ENCODE assay signal across 8 cellular contexts in the genomic region with DNA sequence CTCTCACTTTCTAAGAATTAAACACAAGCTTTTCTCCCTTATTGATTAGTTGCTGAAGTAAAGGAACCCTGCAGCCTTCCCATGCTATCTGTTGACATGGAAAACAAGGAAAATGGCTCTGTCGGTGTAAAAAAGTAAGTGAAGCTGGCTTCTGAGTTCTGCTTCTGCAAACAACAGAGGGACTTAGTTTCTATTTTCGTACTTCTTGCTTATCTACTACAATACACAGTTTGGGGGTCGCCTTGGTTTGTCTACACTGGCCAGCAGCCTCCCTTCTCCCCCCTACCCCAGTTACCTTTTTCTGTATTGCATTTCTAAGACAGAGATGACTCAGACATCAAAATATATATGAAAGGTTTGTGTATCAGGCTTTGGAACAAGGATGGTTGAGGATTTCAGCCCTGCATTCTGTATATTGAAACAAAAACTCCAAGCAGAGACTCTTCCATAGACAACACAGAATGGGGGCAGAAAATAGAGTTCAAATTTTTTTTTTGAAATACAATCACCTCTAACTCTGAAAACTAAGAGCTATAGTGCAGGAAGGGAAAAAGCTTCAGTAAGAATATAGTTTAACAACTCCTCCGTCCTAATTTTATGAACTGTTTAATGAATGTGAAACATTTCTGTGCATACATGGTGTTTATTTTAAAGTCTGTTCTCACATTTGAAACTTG. TPM values are rescaled to one million over a fixed set of nuclear protein-coding genes. Genes with fewer than 3 reads are reported as not detected.
DNase-seq lines count a peak whose midpoint lies in the region; ATAC-seq, FAIRE-seq and TF ChIP-seq lines count a peak whose summit lies in the region.

No MANE protein-coding gene starts in this region.

- H3K36me3 ChIP-seq in CD8-positive, alpha-beta T cell (ENCODE audit: insufficient read depth, low read length) = no peaks in the 10 kb centered on the region
- no peaks in the 10 kb centered on the region for H3K36me3 ChIP-seq in GM12878 (ENCODE audit: control insufficient read depth in 2 of 2, insufficient read depth in 2 of 2, low read length in 1 of 2)
- H3K36me3 ChIP-seq in muscle layer of colon (ENCODE audit: insufficient read depth, low read length) = no peaks in the 10 kb centered on the region

- FAIRE-seq in GM12878 (lab: Jason Lieb, UNC) = no peak

- H4K20me1 ChIP-seq in GM12878 (ENCODE audit: control insufficient read depth, insufficient read depth) = no peaks in the 10 kb centered on the region

- intact Hi-C loops in CD8-positive, alpha-beta T cell (cut with DNase I, micrococcal nuclease) = loop anchor here (5.0 to 10.0 kb wide), 6 partner anchors 86 to 974 kb away; a partner anchor contains a TSS
- intact Hi-C loops in GM12878 (cut with micrococcal nuclease; ENCODE audit: unreplicated experiment) = loop anchor here (5.0 kb wide), 1 partner anchor 129 kb away; no protein-coding TSS in a partner anchor

- peak overlapping the region; percentile 82 for H3K4me2 ChIP-seq in GM12878 (ENCODE audit: control insufficient read depth, insufficient read depth)

- peak overlapping the region; percentile 78 for H3K4me3 Mint-ChIP-seq in CD8-positive, alpha-beta T cell

- peaks cover 14% of the 10 kb centered on the region for H3K4me1 ChIP-seq in CD8-positive, alpha-beta T cell (ENCODE audit: insufficient read depth, low read length)
- H3K4me1 ChIP-seq in GM12878 (ENCODE audit: control insufficient read depth, insufficient read depth, low read length) (peaks cover 10% of the 10 kb centered on the region; the same call in 1 of the 2 replicates), muscle layer of colon (ENCODE audit: insufficient read depth, low read length) (peaks cover 23% of the 10 kb centered on the region)

- RAD21 ChIA-PET in GM12878 (lab: Charles Lee; ENCODE audit: unreplicated experiment) = interaction anchor here (0.7 kb wide), 1 partner anchor 129 kb away, joined by 3 read pairs; no protein-coding TSS in a partner anchor

- H3K27ac Mint-ChIP-seq in CD8-positive, alpha-beta T cell = peak overlapping the region; percentile 86

- WGBS in GM12878 (ENCODE audit: insufficient coverage, insufficient replicate concordance, low lambda C conversion rate, missing lambda C conversion rate) = 10% methylated on average over 4 of the region's 4 CpGs

- CTCF ChIA-PET in CD8-positive, alpha-beta T cell (lab: Charles Lee) = interaction anchor here (0.8 to 1.2 kb wide), 4 partner anchors 15 to 641 kb away, joined by 3 to 4 read pairs (median 3); a partner anchor contains a TSS
- CTCF ChIA-PET in GM12878 (lab: Yijun Ruan, JAX) = interaction anchor here (0.8 kb wide), 1 partner anchor 247 kb away, joined by 7 read pairs; no protein-coding TSS in a partner anchor

- no peak for TF ChIP-seq EP300 in GM12878 (IDR thresholded peaks at IDR 0.05; ENCODE audit: borderline replicate concordance in 1 of 2, control insufficient read depth in 1 of 2, low read depth in 2 of 2, low read length in 2 of 2)

- peaks cover 6% of the 10 kb centered on the region for H3K36me3 Mint-ChIP-seq in CD8-positive, alpha-beta T cell

- H3K9ac ChIP-seq in GM12878 (ENCODE audit: control insufficient read depth, insufficient read depth, low read length) (peak overlapping the region; percentile 30), muscle layer of colon (ENCODE audit: low read length) (peak overlapping the region; percentile 55)

- peak overlapping the region; percentile 82 for H2AFZ ChIP-seq in GM12878 (ENCODE audit: control insufficient read depth, low read depth, low read length)

- BruUV-seq in GM12878 (replicated peaks; lab: Mats Ljungman, UMichigan) = no TSS peak

- no peak for ATAC-seq in CD8-positive, alpha-beta T cell
- ATAC-seq in GM12878 (no peak), HG02938 (IDR thresholded peaks at IDR 0.05; ENCODE audit: unreplicated experiment) (no peak), GM18520 (IDR thresholded peaks at IDR 0.05; ENCODE audit: unreplicated experiment) (no peak)

- SMC1A ChIA-PET in GM12878 (lab: Charles Lee; ENCODE audit: uncharacterized antibody, unreplicated experiment) = interaction anchor here (0.9 kb wide), 1 partner anchor 82 kb away, joined by 4 read pairs; no protein-coding TSS in a partner anchor

- no peak for TF ChIP-seq RAD21 in GM12878 (IDR thresholded peaks at IDR 0.05; ENCODE audit: insufficient read depth, low read depth, low read length)

- no peaks in the 10 kb centered on the region for H3K79me2 ChIP-seq in GM12878 (ENCODE audit: control insufficient read depth, insufficient read depth, low read length)

- no peak for TF ChIP-seq POLR2A in GM12878 (IDR thresholded peaks at IDR 0.05; ENCODE audit: low read depth, low read length)

- DNase-seq in CD8-positive, alpha-beta T cell = no peak
- DNase-seq in KG1 (lab: John Stamatoyannopoulos, UW) (peak; percentile 57), GM12878 (ENCODE audit: low read depth, low spot score) (no peak), HCEC 1CT (no peak), NCI-H1105 treated with DMSO at 0.1 percent for 48 hours (lab: John Stamatoyannopoulos, UW) (no peak)

- in situ Hi-C loops in GM12878 (cut with MboI) = no loop called here

- POLR2A ChIA-PET in CD8-positive, alpha-beta T cell (lab: Charles Lee) = interaction anchor here (0.9 to 1.4 kb wide), 4 partner anchors 122 to 162 kb away, joined by 3 to 4 read pairs (median 3); no protein-coding TSS in a partner anchor
- POLR2A ChIA-PET in GM12878 (lab: Charles Lee) = no interaction called here

- H3K9me3 Mint-ChIP-seq in CD8-positive, alpha-beta T cell = peaks cover 14% of the 10 kb centered on the region

- peak overlapping the region; percentile 30 for H3K4me3 ChIP-seq in CD8-positive, alpha-beta T cell (ENCODE audit: low read depth, low read length)
- H3K4me3 ChIP-seq in GM12878 = peak overlapping the region; percentile 63
- peak overlapping the region; percentile 34 to 58 for H3K4me3 ChIP-seq in muscle layer of colon (ENCODE audit: low read depth in 1 of 2, low read length in 2 of 2)

- no peak for TF ChIP-seq CTCF in CD8-positive, alpha-beta T cell (IDR thresholded peaks at IDR 0.05)
- TF ChIP-seq CTCF in GM12878 (IDR thresholded peaks at IDR 0.05 in 2 of 3, conservative IDR thresholded peaks at IDR 0.05 in 1 of 3; ENCODE audit: control insufficient read depth in 2 of 3, extremely low read depth in 1 of 3, insufficient read depth in 1 of 3, low read depth in 3 of 3, low read length in 3 of 3) = no peak

- H3K9me3 ChIP-seq in CD8-positive, alpha-beta T cell (ENCODE audit: low read length) = no peaks in the 10 kb centered on the region
- H3K9me3 ChIP-seq in GM12878 (replicated peaks; ENCODE audit: control insufficient read depth, insufficient read depth, low read length) (no peaks in the 10 kb centered on the region), muscle layer of colon (ENCODE audit: low read length) (peaks cover 3% of the 10 kb centered on the region)

- peak overlapping the region; percentile 12 for H3K27ac ChIP-seq in CD8-positive, alpha-beta T cell (ENCODE audit: low read depth, low read length)
- peak overlapping the region; percentile 41 for H3K27ac ChIP-seq in GM12878 (ENCODE audit: control insufficient read depth, insufficient read depth)
- peak overlapping the region; percentile 77 for H3K27ac ChIP-seq in muscle layer of colon (ENCODE audit: low read depth, low read length)

- H3K4me1 Mint-ChIP-seq in CD8-positive, alpha-beta T cell (ENCODE audit: low read depth) = peaks cover 37% of the 10 kb centered on the region

- no peaks in the 10 kb centered on the region for H3K27me3 Mint-ChIP-seq in CD8-positive, alpha-beta T cell (ENCODE audit: low read depth)

- H3K27me3 ChIP-seq in CD8-positive, alpha-beta T cell (ENCODE audit: insufficient read depth, low read length) = no peaks in the 10 kb centered on the region
- H3K27me3 ChIP-seq in GM12878 (replicated peaks in 1 of 2; ENCODE audit: control insufficient read depth in 2 of 2, insufficient read depth in 2 of 2, low read length in 1 of 2) (no peaks in the 10 kb centered on the region), muscle layer of colon (ENCODE audit: control insufficient read depth in 1 of 2, insufficient read depth in 2 of 2, low read length in 2 of 2) (no peaks in the 10 kb centered on the region)

TF ChIP-seq in GM12878, 131 proteins besides CTCF, POLR2A, EP300 and RAD21:
- TF ChIP-seq MYB (IDR thresholded peaks at IDR 0.05; ENCODE audit: borderline replicate concordance, low read depth, low read length) (no peak), CREM (IDR thresholded peaks at IDR 0.05; ENCODE audit: low read depth) (no peak)
TF ChIP-seq in GM12878: peak in this region for 0.

RNA-seq across cellular contexts. Expression of a gene that starts 1.8 kb away (rescaled TPM):
- not detected for total RNA-seq in CD8-positive, alpha-beta T cell
- total RNA-seq in GM12878 (2013; cell fraction: nucleolus; rRNA removed) = not detected in 2 replicates
- 1.2 and 2.2 TPM in 2 replicates for total RNA-seq in GM12878 (2014; rRNA removed)
- total RNA-seq in GM12878 (2014; rRNA removed; fragmentation: Illumina TruSeq; extraction: Trizol) = 1.0 and 1.2 TPM in 2 replicates
- 0.85 and 0.98 TPM in 2 replicates for total RNA-seq in GM12878 (2021)
- polyA plus RNA-seq in GM12878 (2011; ENCODE audit: low read depth) = 0.92 TPM
- polyA plus RNA-seq in GM12878 (2011; rRNA removed) = 0.06 TPM in 1 of 2 replicates, not detected in the other
- polyA plus RNA-seq in GM12878 (2011; cell fraction: cytosol; rRNA removed) = not detected in 2 replicates
- not detected in 2 replicates for polyA plus RNA-seq in GM12878 (2011; cell fraction: nucleus; rRNA removed)
- 0.50 and 0.58 TPM in 2 replicates for polyA plus RNA-seq in GM12878 (2012)
- polyA plus RNA-seq in GM12878 (2014; fragmentation: Illumina TruSeq; extraction: Trizol) = 1.3 and 1.4 TPM in 2 replicates
- 1 to 10 TPM; 1.1 to 1.9 TPM for polyA plus RNA-seq in GM12878 (2014; fragmentation: Nextera tagmentation; extraction: Ambion mirVana)
- polyA plus RNA-seq in GM12878 (2014; rRNA removed) = 1.1 and 1.3 TPM in 2 replicates
- polyA plus RNA-seq in GM12878 (2016; fragmentation: Nextera tagmentation; extraction: Ambion mirVana) = 1 to 10 TPM in 1 of 2 experiments, under 1 TPM in 1; 0.81 to 1.1 TPM
- not detected in 2 replicates for polyA minus RNA-seq in GM12878 (2011; rRNA and poly(A)+ RNA removed)
- not detected in 2 replicates for polyA minus RNA-seq in GM12878 (2011; cell fraction: cytosol; rRNA and poly(A)+ RNA removed)
- not detected in 2 replicates for polyA minus RNA-seq in GM12878 (2011; cell fraction: nucleus; rRNA and poly(A)+ RNA removed)

Comparison
In these comparisons a context has a peak if more than half of its experiments do, and no peak if none do; other contexts are left out.
1. H3K27ac ChIP-seq: peak in every context shown above with its lines; median percentile 77 in muscle layer of colon; 41 in GM12878; 12 in CD8-positive, alpha-beta T cell.